ENCODE assay signal across 15 cellular contexts in the genomic region with DNA sequence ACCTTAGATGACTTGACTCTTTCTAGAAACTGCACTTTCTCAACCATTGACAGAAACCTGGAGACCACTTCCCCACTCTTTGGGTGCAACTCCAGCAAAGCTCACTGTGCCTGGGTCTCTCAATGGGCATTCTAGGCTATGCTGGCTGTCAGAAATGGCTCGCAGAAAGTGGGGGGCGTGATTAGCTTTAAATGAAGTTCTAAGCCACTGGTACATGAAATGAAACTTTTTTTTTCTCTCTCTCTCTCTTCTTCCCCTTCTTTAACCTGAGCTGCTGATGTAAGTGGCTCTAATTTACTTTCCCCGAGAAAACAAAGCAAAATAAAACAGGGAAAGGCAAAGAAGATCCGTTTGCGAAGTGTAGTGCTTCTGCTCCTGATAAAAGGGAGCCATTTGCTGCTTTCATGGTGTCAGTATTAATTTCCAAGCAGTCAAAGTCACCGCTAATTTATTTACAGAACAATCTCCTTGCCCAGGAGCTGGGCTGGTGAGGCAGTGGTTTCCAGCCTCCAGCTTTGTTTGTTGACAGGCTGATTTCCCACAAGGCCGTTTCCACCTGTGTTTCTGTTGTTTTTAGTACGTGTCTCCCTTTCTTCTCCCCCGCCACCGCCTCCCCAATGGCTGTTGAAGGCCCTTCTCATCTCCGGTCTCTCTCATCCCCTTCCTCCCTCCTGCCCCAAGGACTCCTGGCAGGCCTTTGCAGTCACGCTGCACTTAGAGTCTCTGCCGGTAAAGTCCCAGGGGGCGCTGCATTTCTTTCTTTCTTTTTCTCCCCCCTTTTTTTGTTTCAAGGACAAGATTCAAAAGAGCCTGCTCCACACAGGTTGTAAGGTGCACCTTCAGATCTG.
DNase-seq lines count a peak whose midpoint lies in the region; ATAC-seq, FAIRE-seq and TF ChIP-seq lines count a peak whose summit lies in the region.
"Had no signal": no experiment of that assay in that cellular context is flagged by ENCODE, and none has a peak within 500 bp of the region (broad histone marks: within the 10 kb centered on the region; RNA-seq: fewer than 3 reads in every experiment).

No MANE protein-coding gene starts in this region.

- H3K36me3 Mint-ChIP-seq in glutamatergic neuron (ENCODE audit: unreplicated experiment), result no peaks in the 10 kb centered on the region
- H3K36me3 Mint-ChIP-seq in activated T-helper 2 cell treated with anti-CD3 and anti-CD28 coated beads, Interferon-gamma antibody, Interleukin-2, Interleukin-4, amounts not matched to agents 10 μg/mL and 5 μg/mL and 100 μg/mL, durations not matched to agents 14 hours and 24 hours and 36 hours (ENCODE audit: low read depth), result no peaks in the 10 kb centered on the region

- ATAC-seq in GM18511 (IDR thresholded peaks at IDR 0.05; ENCODE audit: unreplicated experiment) (peak; percentile 65), GM21576 (IDR thresholded peaks at IDR 0.05; ENCODE audit: unreplicated experiment) (no peak), GM19328 (IDR thresholded peaks at IDR 0.05; ENCODE audit: unreplicated experiment) (no peak)
- ATAC-seq: body of pancreas, gastrocnemius medialis had no signal

- H3K9ac ChIP-seq in BLaER1 treated with 17β-estradiol and CSF1 and Interleukin-3, amounts not matched to agents 10 nM and 100 nM, result peak overlapping the region; percentile 14 to 73 (median 55); a peak in 19 of 22 replicates

- H3K9me3 ChIP-seq in BLaER1 treated with 17β-estradiol and CSF1 and Interleukin-3, amounts not matched to agents 10 nM and 100 nM (replicated peaks in 1 of 11), result peaks cover 16 to 33% (median 30%) of the 10 kb centered on the region in 11 experiments; a peak in 20 of 22 replicates
- no peaks in the 10 kb centered on the region for H3K9me3 ChIP-seq in small intestine (ENCODE audit: control insufficient read depth, low read depth)
- H3K9me3 ChIP-seq: body of pancreas, gastrocnemius medialis, neutrophil had no signal

- H4K20me1 ChIP-seq in BLaER1 treated with 17β-estradiol and CSF1 and Interleukin-3, amounts not matched to agents 10 nM and 100 nM, result no peaks in the 10 kb centered on the region

- TF ChIP-seq CTCF in glutamatergic neuron (IDR thresholded peaks at IDR 0.05; ENCODE audit: partially characterized antibody, unreplicated experiment), result peak; percentile 20

- H3K4me2 ChIP-seq in BLaER1 treated with 17β-estradiol and CSF1 and Interleukin-3, amounts not matched to agents 10 nM and 100 nM, result peak overlapping the region; percentile 64 to 84 (median 79)

- peaks cover 21% of the 10 kb centered on the region for H3K4me1 Mint-ChIP-seq in glutamatergic neuron (ENCODE audit: low read depth, unreplicated experiment)
- no peaks in the 10 kb centered on the region for H3K4me1 Mint-ChIP-seq in activated T-helper 2 cell treated with anti-CD3 and anti-CD28 coated beads, Interferon-gamma antibody, Interleukin-2, Interleukin-4, amounts not matched to agents 10 μg/mL and 5 μg/mL and 100 μg/mL, durations not matched to agents 14 hours and 24 hours and 36 hours (ENCODE audit: low read depth)

- DNase-seq in NOMO-1 treated with DMSO at 0.1 percent for 48 hours (lab: John Stamatoyannopoulos, UW; ENCODE audit: unreplicated experiment), result peak; percentile 71
- DNase-seq in glutamatergic neuron, result peak; percentile 38
- no peak for DNase-seq in small intestine
- no peak for DNase-seq in activated T-helper 2 cell treated with anti-CD3 and anti-CD28 coated beads, Interferon-gamma antibody, Interleukin-2, Interleukin-4, amounts not matched to agents 10 μg/mL and 5 μg/mL and 100 μg/mL, durations not matched to agents 14 hours and 24 hours and 36 hours (ENCODE audit: low spot score)
- DNase-seq: activated CD4-positive, CD25-positive, alpha-beta regulatory T cell; COR-L47; gastrocnemius medialis; NCI-H446 treated with DMSO at 0.1 percent for 48 hours had no signal

- H3K4me1 ChIP-seq in BLaER1 treated with 17β-estradiol and CSF1 and Interleukin-3, amounts not matched to agents 10 nM and 100 nM, result peaks cover 16 to 69% (median 57%) of the 10 kb centered on the region in 10 experiments
- H3K4me1 ChIP-seq in small intestine (ENCODE audit: control insufficient read depth in 2 of 2, insufficient read depth in 1 of 2, low read depth in 1 of 2, low read length in 1 of 2), result no peaks in the 10 kb centered on the region
- H3K4me1 ChIP-seq: body of pancreas, gastrocnemius medialis had no signal

- no peak overlapping the region for H3K27ac Mint-ChIP-seq in glutamatergic neuron (ENCODE audit: unreplicated experiment)
- no peak overlapping the region for H3K27ac Mint-ChIP-seq in activated T-helper 2 cell treated with anti-CD3 and anti-CD28 coated beads, Interferon-gamma antibody, Interleukin-2, Interleukin-4, amounts not matched to agents 10 μg/mL and 5 μg/mL and 100 μg/mL, durations not matched to agents 14 hours and 24 hours and 36 hours

- FAIRE-seq in small intestine (lab: Jason Lieb, UNC), result no peak

- intact Hi-C loops in activated T-helper 2 cell treated with anti-CD3 and anti-CD28 coated beads, Interferon-gamma antibody, Interleukin-2, Interleukin-4, amounts not matched to agents 10 μg/mL and 5 μg/mL and 100 μg/mL, durations not matched to agents 14 hours and 24 hours and 36 hours (cut with micrococcal nuclease), result no loop called here

- H3K27me3 ChIP-seq in BLaER1 treated with 17β-estradiol and CSF1 and Interleukin-3, amounts not matched to agents 10 nM and 100 nM, result no peaks in the 10 kb centered on the region
- no peaks in the 10 kb centered on the region for H3K27me3 ChIP-seq in small intestine (ENCODE audit: control insufficient read depth in 2 of 2, insufficient read depth in 2 of 2, low read length in 2 of 2)
- H3K27me3 ChIP-seq: body of pancreas, gastrocnemius medialis had no signal

- no peak overlapping the region for H3K4me3 Mint-ChIP-seq in glutamatergic neuron (ENCODE audit: unreplicated experiment)
- H3K4me3 Mint-ChIP-seq in activated T-helper 2 cell treated with anti-CD3 and anti-CD28 coated beads, Interferon-gamma antibody, Interleukin-2, Interleukin-4, amounts not matched to agents 10 μg/mL and 5 μg/mL and 100 μg/mL, durations not matched to agents 14 hours and 24 hours and 36 hours (ENCODE audit: low read depth), result no peak overlapping the region

- 39 to 44% (median 39%) methylated on average over 14 of the region's 14 CpGs for WGBS in small intestine, 3 donors

- H3K9me3 Mint-ChIP-seq in glutamatergic neuron (ENCODE audit: unreplicated experiment), result no peaks in the 10 kb centered on the region
- H3K9me3 Mint-ChIP-seq in activated T-helper 2 cell treated with anti-CD3 and anti-CD28 coated beads, Interferon-gamma antibody, Interleukin-2, Interleukin-4, amounts not matched to agents 10 μg/mL and 5 μg/mL and 100 μg/mL, durations not matched to agents 14 hours and 24 hours and 36 hours, result no peaks in the 10 kb centered on the region

- H3K36me3 ChIP-seq in BLaER1 treated with 17β-estradiol and CSF1 and Interleukin-3, amounts not matched to agents 10 nM and 100 nM, result peaks cover 0 to 6% (median 0%) of the 10 kb centered on the region in 11 experiments; a peak in 3 of 22 replicates
- H3K36me3 ChIP-seq in small intestine (ENCODE audit: control insufficient read depth in 2 of 2, insufficient read depth in 2 of 2, low read length in 2 of 2), result no peaks in the 10 kb centered on the region
- H3K36me3 ChIP-seq: gastrocnemius medialis, neutrophil had no signal

- peak overlapping the region; percentile 21 to 70 (median 59); a peak in 20 of 22 replicates for H3K27ac ChIP-seq in BLaER1 treated with 17β-estradiol and CSF1 and Interleukin-3, amounts not matched to agents 10 nM and 100 nM
- H3K27ac ChIP-seq in small intestine (ENCODE audit: low read depth in 1 of 2, low read length in 1 of 2), result no peak overlapping the region
- H3K27ac ChIP-seq: body of pancreas, gastrocnemius medialis, HL-60, neutrophil had no signal

- H3K4me3 ChIP-seq in BLaER1 treated with 17β-estradiol and CSF1 and Interleukin-3, amounts not matched to agents 10 nM and 100 nM, result peak overlapping the region in 9 of 10 experiments; percentile 1 to 52 (median 28); a peak in 15 of 20 replicates
- H3K4me3 ChIP-seq in small intestine (ENCODE audit: low read depth in 1 of 2, low read length in 2 of 2), result no peak overlapping the region
- H3K4me3 ChIP-seq: body of pancreas, gastrocnemius medialis had no signal

- peaks cover 2% of the 10 kb centered on the region for H3K27me3 Mint-ChIP-seq in glutamatergic neuron (ENCODE audit: unreplicated experiment)
- H3K27me3 Mint-ChIP-seq in activated T-helper 2 cell treated with anti-CD3 and anti-CD28 coated beads, Interferon-gamma antibody, Interleukin-2, Interleukin-4, amounts not matched to agents 10 μg/mL and 5 μg/mL and 100 μg/mL, durations not matched to agents 14 hours and 24 hours and 36 hours (ENCODE audit: low read depth), result peaks cover 3% of the 10 kb centered on the region

Comparison
In these comparisons a context has a peak if more than half of its experiments do, and no peak if none do; other contexts are left out.
1. H3K27ac ChIP-seq: peak in BLaER1 treated with 17β-estradiol and CSF1 and Interleukin-3, amounts not matched to agents 10 nM and 100 nM (11 of 11); none in small intestine (0 of 2).
2. H3K4me3 ChIP-seq: peak in BLaER1 treated with 17β-estradiol and CSF1 and Interleukin-3, amounts not matched to agents 10 nM and 100 nM (9 of 10); none in small intestine (0 of 2).
3. DNase-seq: peak in NOMO-1 treated with DMSO at 0.1 percent for 48 hours (single experiment) and glutamatergic neuron (single experiment); none in small intestine (single experiment) and activated T-helper 2 cell treated with anti-CD3 and anti-CD28 coated beads, Interferon-gamma antibody, Interleukin-2, Interleukin-4, amounts not matched to agents 10 μg/mL and 5 μg/mL and 100 μg/mL, durations not matched to agents 14 hours and 24 hours and 36 hours (single experiment).